8 cellular contexts compared by ENCODE assay signal in the genomic region with DNA sequence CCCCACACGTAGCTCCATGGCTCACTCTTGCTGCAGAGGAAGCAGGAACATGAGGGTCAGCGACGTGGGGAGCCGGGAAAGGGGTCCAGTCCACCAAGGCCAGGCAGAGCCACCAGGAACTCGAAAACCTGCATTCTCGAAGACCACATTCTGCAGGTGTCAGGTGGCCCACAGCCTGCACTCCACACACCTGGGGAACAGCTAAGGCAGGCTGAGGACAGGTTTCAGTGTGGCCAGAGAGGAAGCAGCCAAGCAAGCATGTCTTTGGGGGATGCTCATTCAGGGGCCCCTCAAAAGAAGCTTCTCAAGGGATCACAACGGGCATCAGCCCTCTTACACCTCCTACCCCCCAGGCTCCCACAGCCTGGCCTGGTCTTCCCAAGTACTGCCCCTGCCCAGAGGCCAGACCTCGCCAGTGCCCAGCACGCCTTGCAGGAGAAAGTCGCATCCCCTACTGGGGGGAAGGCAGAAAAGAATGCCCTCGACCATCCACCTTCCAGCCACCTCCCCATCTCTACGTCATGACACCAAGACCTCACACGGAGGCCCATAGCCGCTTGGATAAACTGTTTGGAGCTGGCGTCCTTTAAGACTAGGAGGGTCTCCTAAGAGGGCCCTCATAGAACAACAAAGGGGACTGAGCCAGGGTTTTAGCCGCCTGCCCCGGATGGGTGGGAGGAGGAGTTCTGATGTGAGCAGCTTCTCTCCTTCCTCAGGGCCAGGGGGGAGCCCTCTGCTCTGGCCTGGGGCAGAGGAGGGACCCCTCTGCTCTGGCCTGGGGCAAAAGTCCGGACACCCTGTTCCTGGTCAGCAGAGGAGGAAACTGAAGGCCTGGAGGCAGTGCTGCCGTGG. TPM values are rescaled to one million over a fixed set of nuclear protein-coding genes. Genes with fewer than 3 reads are reported as not detected.
A peak's percentile ranks its signal among the peaks of the same experiment; 100 is the strongest.
DNase-seq lines count a peak whose midpoint lies in the region; ATAC-seq and TF ChIP-seq lines count a peak whose summit lies in the region.

No MANE protein-coding gene starts in this region.

- H2BK20ac ChIP-seq in IMR-90 (ENCODE audit: low read depth, low read length) = peak overlapping the region; percentile 61; the same call in 1 of the 2 replicates

- H3K79me1 ChIP-seq in IMR-90 (ENCODE audit: low read depth in 1 of 2, low read length in 2 of 2) = peaks cover 0 to 56% of the 10 kb centered on the region in 2 experiments; a peak in 2 of 4 replicates

- H2AFZ ChIP-seq in IMR-90 (replicated peaks; ENCODE audit: low read length, poor library complexity) = peak overlapping the region; percentile 1

- H2BK120ac ChIP-seq in IMR-90 (ENCODE audit: low read depth, low read length) = peak overlapping the region; percentile 72

- WGBS in IMR-90 (ENCODE audit: extremely low coverage in 2 of 2, insufficient read length in 1 of 2), 2 experiments = 5% methylated on average over 3 of the region's 19 CpGs; no CpG with 5 or more reads in 1 of the 2 experiments

- CTCF ChIA-PET in AG04450 (lab: Charles Lee) (no interaction called here), IMR-90 (lab: Yijun Ruan, JAX) (no interaction called here)
- CTCF ChIA-PET in naive thymus-derived CD4-positive, alpha-beta T cell (lab: Charles Lee) = interaction anchor here (1.0 to 1.4 kb wide), 2 partner anchors 8 to 15 kb away, joined by 3 to 4 read pairs; no protein-coding TSS in a partner anchor

- H4K5ac ChIP-seq in IMR-90 (ENCODE audit: low read depth, low read length) = peak overlapping the region; percentile 46

- H3K4me2 ChIP-seq in IMR-90 (ENCODE audit: low read depth, low read length) = peak overlapping the region; percentile 92

- in situ Hi-C loops in IMR-90 (cut with MboI; ENCODE audit: low sequenced_read_pairs) = no loop called here

- H4K20me1 ChIP-seq in IMR-90 (ENCODE audit: insufficient read depth, low read length) = peaks cover 68% of the 10 kb centered on the region

- peaks cover 0 to 3% (median 0%) of the 10 kb centered on the region in 5 donors for H3K36me3 Mint-ChIP-seq in naive thymus-derived CD4-positive, alpha-beta T cell

- H3K4ac ChIP-seq in IMR-90 (ENCODE audit: low read depth, low read length) = peak overlapping the region; percentile 85

- H2AK9ac ChIP-seq in IMR-90 (replicated peaks; ENCODE audit: low read depth, low read length, poor library complexity) = peak overlapping the region; percentile 97

- H3K56ac ChIP-seq in IMR-90 (ENCODE audit: extremely low read depth, insufficient read depth, low read length) = peak overlapping the region; percentile 97

- peak overlapping the region; percentile 87 to 97 (median 95) for H3K27ac Mint-ChIP-seq in naive thymus-derived CD4-positive, alpha-beta T cell

- peak overlapping the region; percentile 50; the same call in 2 of the 3 replicates for H2BK15ac ChIP-seq in IMR-90 (ENCODE audit: low read depth, low read length)

- H3K18ac ChIP-seq in IMR-90 (ENCODE audit: low read depth, low read length) = peak overlapping the region; percentile 56

- H3K9ac ChIP-seq in IMR-90 (ENCODE audit: low read depth, low read length) = peak overlapping the region; percentile 99

- peaks cover 53% of the 10 kb centered on the region for H3K4me1 ChIP-seq in IMR-90 (ENCODE audit: control insufficient read depth, insufficient read depth, low read length)
- H3K4me1 ChIP-seq in naive thymus-derived CD4-positive, alpha-beta T cell (ENCODE audit: control insufficient read depth in 2 of 2, insufficient read depth in 2 of 2, low read length in 2 of 2) = peaks cover 28 to 39% of the 10 kb centered on the region in 2 donors

- no peaks in the 10 kb centered on the region for H3K27me3 ChIP-seq in AG04450 (ENCODE audit: control insufficient read depth, insufficient read depth, low read length)
- H3K27me3 ChIP-seq in IMR-90 (ENCODE audit: control insufficient read depth, insufficient read depth, low read length) = no peaks in the 10 kb centered on the region
- H3K27me3 ChIP-seq in naive thymus-derived CD4-positive, alpha-beta T cell (ENCODE audit: control insufficient read depth in 2 of 2, insufficient read depth in 2 of 2, low read length in 2 of 2) = no peaks in the 10 kb centered on the region

- peaks cover 35% of the 10 kb centered on the region for H3K9me1 ChIP-seq in IMR-90 (ENCODE audit: insufficient read depth, low read length)

- H3K4me3 ChIP-seq in AG04450 (ENCODE audit: low read depth, low read length) (peak overlapping the region; percentile 79), IMR-90 (ENCODE audit: insufficient read depth, low read depth, low read length) (peak overlapping the region; percentile 92), choroid plexus epithelial cell (ENCODE audit: low read depth, low read length) (peak overlapping the region; percentile 79)
- no peak overlapping the region for H3K4me3 ChIP-seq in naive thymus-derived CD4-positive, alpha-beta T cell (ENCODE audit: low read length)

- H3K9me3 Mint-ChIP-seq in naive thymus-derived CD4-positive, alpha-beta T cell = peaks cover 0 to 5% (median 0%) of the 10 kb centered on the region in 11 donors

- peak overlapping the region; percentile 97 for H3K14ac ChIP-seq in IMR-90 (replicated peaks; ENCODE audit: low read depth, low read length)

- peaks cover 27% of the 10 kb centered on the region for H3K36me3 ChIP-seq in IMR-90 (ENCODE audit: control insufficient read depth, insufficient read depth, low read length)
- H3K36me3 ChIP-seq in naive thymus-derived CD4-positive, alpha-beta T cell (ENCODE audit: control insufficient read depth in 2 of 3, insufficient read depth in 3 of 3, low read length in 3 of 3) = peaks cover 0 to 10% (median 0%) of the 10 kb centered on the region in 3 experiments

- H2AK5ac ChIP-seq in IMR-90 (ENCODE audit: low read depth, low read length) = peak overlapping the region; percentile 99

- POLR2A ChIA-PET in AG04450 (lab: Yijun Ruan, JAX) (interaction anchor here (0.5 to 1.5 kb wide), 5 partner anchors 9 to 74 kb away, joined by 3 to 13 read pairs (median 8); no protein-coding TSS in a partner anchor), IMR-90 (lab: Charles Lee; ENCODE audit: unreplicated experiment) (interaction anchor here (0.5 to 0.6 kb wide), 2 partner anchors 22 to 69 kb away, joined by 3 to 4 read pairs; no protein-coding TSS in a partner anchor)
- POLR2A ChIA-PET in naive thymus-derived CD4-positive, alpha-beta T cell (lab: Charles Lee) = interaction anchor here (0.8 to 1.0 kb wide), 2 partner anchors 9 to 43 kb away, joined by 3 to 4 read pairs; no protein-coding TSS in a partner anchor

- no peak for TF ChIP-seq RAD21 in IMR-90 (IDR thresholded peaks at IDR 0.05; ENCODE audit: low read length)

- no peak for DNase-seq in AG04450 (ENCODE audit: low read depth, low spot score)
- DNase-seq in IMR-90 = peak; percentile 75
- peak; percentile 51 for DNase-seq in choroid plexus epithelial cell (ENCODE audit: low read depth)
- DNase-seq in naive thymus-derived CD4-positive, alpha-beta T cell = peak in 5 of 9 donors; percentile 14 to 30 (median 21)
- DNase-seq in kidney tubule cell (ENCODE audit: low spot score) = no peak
- no peak for DNase-seq in NCI-H82 treated with DMSO at 0.1 percent for 48 hours (lab: John Stamatoyannopoulos, UW; ENCODE audit: unreplicated experiment)
- DNase-seq in HK-2 (ENCODE audit: unreplicated experiment) = no peak

- intact Hi-C loops in IMR-90 (cut with micrococcal nuclease) = no loop called here
- intact Hi-C loops in naive thymus-derived CD4-positive, alpha-beta T cell (cut with micrococcal nuclease) = loop anchor here in 1 of 2 donors (10.0 kb wide), 1 partner anchor 190 kb away; a partner anchor contains a TSS

- peak overlapping the region; percentile 99 for H3K23ac ChIP-seq in IMR-90 (ENCODE audit: low read depth, low read length)

- no peaks in the 10 kb centered on the region; the same call in 1 of the 2 replicates for H3K9me3 ChIP-seq in AG04450 (ENCODE audit: control insufficient read depth, insufficient read depth, low read length)
- no peaks in the 10 kb centered on the region for H3K9me3 ChIP-seq in IMR-90 (ENCODE audit: control insufficient read depth, insufficient read depth, low read length)
- no peaks in the 10 kb centered on the region for H3K9me3 ChIP-seq in naive thymus-derived CD4-positive, alpha-beta T cell (ENCODE audit: control insufficient read depth in 2 of 3, low read length in 3 of 3)

- BruUV-seq in IMR-90 (replicated peaks; lab: Mats Ljungman, UMichigan) = no TSS peak

- H2BK5ac ChIP-seq in IMR-90 (ENCODE audit: low read depth, low read length, poor library complexity, severe bottlenecking) = peak overlapping the region; percentile 94

- H3K4me3 Mint-ChIP-seq in naive thymus-derived CD4-positive, alpha-beta T cell = peak overlapping the region in 8 of 10 donors; percentile 83 to 90 (median 88)

- peak overlapping the region; percentile 74 for H4K91ac ChIP-seq in IMR-90 (ENCODE audit: insufficient read depth, low read depth, low read length)

- no peak; the same call in 1 of the 2 replicates for ATAC-seq in IMR-90 (ENCODE audit: low read depth)
- no peak for ATAC-seq in naive thymus-derived CD4-positive, alpha-beta T cell
- no peak for ATAC-seq in HG03025 (IDR thresholded peaks at IDR 0.05; ENCODE audit: low FRiP score, unreplicated experiment)

- TF ChIP-seq CTCF in AG04450 (IDR thresholded peaks at IDR 0.05; ENCODE audit: low read depth, low read length) (no peak; the same call in 1 of the 2 replicates), IMR-90 (conservative IDR thresholded peaks at IDR 0.05; ENCODE audit: low read depth, low read length) (0 out of 2 replicates have a peak, but pooled peaks have one; percentile 7), choroid plexus epithelial cell (conservative IDR thresholded peaks at IDR 0.05; ENCODE audit: low read depth, low read length) (no peak)

- peak; percentile 85 for TF ChIP-seq POLR2A in IMR-90 (IDR thresholded peaks at IDR 0.05; ENCODE audit: low read depth, low read length)

- H3K27ac ChIP-seq in AG04450 (ENCODE audit: low read depth, low read length) (peak overlapping the region; percentile 97), IMR-90 (ENCODE audit: insufficient read depth, low read length) (peak overlapping the region; percentile 98)
- peak overlapping the region; percentile 91 for H3K27ac ChIP-seq in naive thymus-derived CD4-positive, alpha-beta T cell (ENCODE audit: low read depth, low read length)

- dilution Hi-C loops in IMR-90 (cut with HindIII; ENCODE audit: low sequenced_read_pairs, unreplicated experiment) = no loop called here

- H3K27me3 Mint-ChIP-seq in naive thymus-derived CD4-positive, alpha-beta T cell = no peaks in the 10 kb centered on the region

- peaks cover 46 to 71% (median 61%) of the 10 kb centered on the region in 7 donors for H3K4me1 Mint-ChIP-seq in naive thymus-derived CD4-positive, alpha-beta T cell

- H4K8ac ChIP-seq in IMR-90 (ENCODE audit: low read depth in 2 of 2, low read length in 2 of 2) = peak overlapping the region; percentile 83 to 86

RNA-seq across cellular contexts. Expression of a gene that starts 2.9 kb away (rescaled TPM):
- polyA plus RNA-seq in AG04450 (2011; rRNA removed) (109 and 128 TPM in 2 replicates), IMR-90 (2012; rRNA removed) (270 and 276 TPM in 2 replicates)
- polyA minus RNA-seq in AG04450 (2011; rRNA and poly(A)+ RNA removed) = 141 and 196 TPM in 2 replicates
- total RNA-seq in IMR-90 (2012; rRNA removed) = 114 and 116 TPM in 2 replicates
- 125 and 248 TPM in 2 replicates for polyA plus RNA-seq in IMR-90 (2012; cell fraction: cytosol; rRNA removed)
- 504 and 679 TPM in 2 replicates for polyA plus RNA-seq in IMR-90 (2012; cell fraction: nucleus; rRNA removed; ENCODE audit: low replicate concordance)
- total RNA-seq in naive thymus-derived CD4-positive, alpha-beta T cell = 100 to 1,000 TPM in 2 of 5 experiments, 10 to 100 TPM in 3; 71.6 to 143 (median 91.9) TPM
- 1 to 10 TPM; 5.6 to 8.1 TPM for polyA plus RNA-seq in naive thymus-derived CD4-positive, alpha-beta T cell

RNA-seq across cellular contexts. Expression of a gene that starts 41.6 kb away (rescaled TPM):
- polyA plus RNA-seq in AG04450 (2011; rRNA removed) (36.8 and 37.2 TPM in 2 replicates), IMR-90 (2012; rRNA removed) (81.1 and 87.5 TPM in 2 replicates)
- 33.8 and 40.5 TPM in 2 replicates for polyA minus RNA-seq in AG04450 (2011; rRNA and poly(A)+ RNA removed)
- total RNA-seq in IMR-90 (2012; rRNA removed) = 9.1 and 9.2 TPM in 2 replicates
- polyA plus RNA-seq in IMR-90 (2012; cell fraction: cytosol; rRNA removed) = 40.0 and 98.4 TPM in 2 replicates
- polyA plus RNA-seq in IMR-90 (2012; cell fraction: nucleus; rRNA removed; ENCODE audit: low replicate concordance) = 132 and 272 TPM in 2 replicates
- 10 to 100 TPM; 26.9 to 41.3 (median 35.0) TPM for total RNA-seq in naive thymus-derived CD4-positive, alpha-beta T cell
- polyA plus RNA-seq in naive thymus-derived CD4-positive, alpha-beta T cell = 10 to 100 TPM in 1 of 2 donors, 1 to 10 TPM in 1; 9.0 to 19.5 TPM

Comparison
In these comparisons a context has a peak if more than half of its experiments do, and no peak if none do; other contexts are left out.
1. DNase-seq: peak in IMR-90 (single experiment), choroid plexus epithelial cell (single experiment) and naive thymus-derived CD4-positive, alpha-beta T cell (5 of 9); none in AG04450 (single experiment), kidney tubule cell (single experiment), NCI-H82 treated with DMSO at 0.1 percent for 48 hours (single experiment) and HK-2 (single experiment).
2. RNA of a gene that starts 2.9 kb away (polyA plus RNA-seq): 125 to 679 TPM in IMR-90 and 109 to 128 TPM in AG04450; 5.6 to 8.1 TPM in naive thymus-derived CD4-positive, alpha-beta T cell; every median in the first group is over 10 times any median in the second.
3. Peak in every context shown above with its lines, with median percentiles within 50 percentile points of each other: H3K27ac ChIP-seq.